In genomic region chr10:69649771-69650550, GRCh38 we compare ENCODE assay signal across 18 cellular contexts. TPM values are rescaled to one million over a fixed set of nuclear protein-coding genes. Genes with fewer than 3 reads are reported as not detected.
A peak's percentile ranks its signal among the peaks of the same experiment; 100 is the strongest.
DNase-seq lines count a peak whose midpoint lies in the region; ATAC-seq, FAIRE-seq and TF ChIP-seq lines count a peak whose summit lies in the region.
"Had no signal": no experiment of that assay in that cellular context is flagged by ENCODE, and none has a peak within 500 bp of the region (broad histone marks: within the 10 kb centered on the region; RNA-seq: fewer than 3 reads in every experiment).

No MANE protein-coding gene starts in this region.

- 84 to 86% methylated on average over 8 to 9 of the region's 9 CpGs for WGBS in testis, 2 donors

- H4K20me1 ChIP-seq in BLaER1 = no peaks in the 10 kb centered on the region

- no peak for FAIRE-seq in bronchial epithelial cell (lab: Jason Lieb, UNC)

- TF ChIP-seq CTCF in bronchial epithelial cell (IDR thresholded peaks at IDR 0.05; ENCODE audit: insufficient read depth, low read length, severe bottlenecking) (peak; percentile 25), nephron (IDR thresholded peaks at IDR 0.05; ENCODE audit: unreplicated experiment in 3 of 3) (peak; percentile 29 to 40 (median 33)), mesothelial cell of epicardium (IDR thresholded peaks at IDR 0.05; ENCODE audit: unreplicated experiment) (no peak), testis (IDR thresholded peaks at IDR 0.05) (no peak)

- H3K27me3 Mint-ChIP-seq in nephron (ENCODE audit: low read depth) (peaks cover 17% of the 10 kb centered on the region), mesothelial cell of epicardium (ENCODE audit: low read depth) (no peaks in the 10 kb centered on the region)
- H3K27me3 Mint-ChIP-seq in activated naive CD8-positive, alpha-beta T cell treated with anti-CD3 and anti-CD28 coated beads for 36 hours = no peaks in the 10 kb centered on the region

- ATAC-seq in HG03571 (IDR thresholded peaks at IDR 0.05; ENCODE audit: unreplicated experiment) = no peak
- ATAC-seq: activated naive CD8-positive, alpha-beta T cell treated with anti-CD3 and anti-CD28 coated beads, Interleukin-2, amount 50 U/mL, for 24 hours; CD8-positive, alpha-beta T cell; gastroesophageal sphincter had no signal

- H3K9me3 Mint-ChIP-seq in nephron = no peaks in the 10 kb centered on the region
- no peaks in the 10 kb centered on the region for H3K9me3 Mint-ChIP-seq in mesothelial cell of epicardium
- peaks cover 2% of the 10 kb centered on the region for H3K9me3 Mint-ChIP-seq in activated naive CD8-positive, alpha-beta T cell treated with anti-CD3 and anti-CD28 coated beads for 36 hours
- H3K9me3 Mint-ChIP-seq: activated naive CD8-positive, alpha-beta T cell treated with anti-CD3 and anti-CD28 coated beads, Interleukin-2, amount 50 U/mL, for 24 hours; CD8-positive, alpha-beta T cell had no signal

- DNase-seq in M059J (ENCODE audit: low read depth) (peak; percentile 18), bronchial epithelial cell (ENCODE audit: low read depth) (no peak), mesothelial cell of epicardium (ENCODE audit: low spot score in 2 of 2, unreplicated experiment in 2 of 2) (no peak), testis (no peak)
- DNase-seq in activated naive CD8-positive, alpha-beta T cell treated with anti-CD3 and anti-CD28 coated beads for 36 hours = no peak
- DNase-seq: ACHN; activated naive CD8-positive, alpha-beta T cell treated with anti-CD3 and anti-CD28 coated beads, Interleukin-2, amount 50 U/mL, for 24 hours; CD8-positive, alpha-beta T cell; DMS79 treated with DMSO at 0.1 percent for 48 hours; left ventricle myocardium inferior; NCI-H2107 had no signal

- peaks cover 19% of the 10 kb centered on the region for H3K9me3 ChIP-seq in BLaER1
- H3K9me3 ChIP-seq in testis = no peaks in the 10 kb centered on the region
- H3K9me3 ChIP-seq: gastroesophageal sphincter, left ventricle myocardium inferior, SJSA1 had no signal

- H3K4me1 ChIP-seq in BLaER1 (peaks cover 34% of the 10 kb centered on the region), testis (no peaks in the 10 kb centered on the region)
- H3K4me1 ChIP-seq: gastroesophageal sphincter, left ventricle myocardium inferior, SJSA1 had no signal

- peak overlapping the region; percentile 86 for H3K4me2 ChIP-seq in BLaER1

- H3K27ac Mint-ChIP-seq in nephron (peak overlapping the region; percentile 41 to 59 (median 57)), mesothelial cell of epicardium (no peak overlapping the region)
- no peak overlapping the region for H3K27ac Mint-ChIP-seq in activated naive CD8-positive, alpha-beta T cell treated with anti-CD3 and anti-CD28 coated beads for 36 hours
- H3K27ac Mint-ChIP-seq: activated naive CD8-positive, alpha-beta T cell treated with anti-CD3 and anti-CD28 coated beads, Interleukin-2, amount 50 U/mL, for 24 hours; CD8-positive, alpha-beta T cell had no signal

- no peak overlapping the region for H3K4me3 ChIP-seq in BLaER1
- no peak overlapping the region for H3K4me3 ChIP-seq in bronchial epithelial cell (ENCODE audit: low read depth, low read length)
- no peak overlapping the region for H3K4me3 ChIP-seq in testis
- H3K4me3 ChIP-seq: dorsolateral prefrontal cortex, gastroesophageal sphincter, left ventricle myocardium inferior, SJSA1 had no signal

- no peak for TF ChIP-seq POLR2A in testis (IDR thresholded peaks at IDR 0.05)

- H3K36me3 ChIP-seq in BLaER1 (no peaks in the 10 kb centered on the region), bronchial epithelial cell (ENCODE audit: control insufficient read depth, insufficient read depth, low read length) (no peaks in the 10 kb centered on the region), testis (ENCODE audit: low read depth, missing control alignments) (no peaks in the 10 kb centered on the region)
- H3K36me3 ChIP-seq: gastroesophageal sphincter, left ventricle myocardium inferior, SJSA1 had no signal

- H3K27me3 ChIP-seq in BLaER1 = no peaks in the 10 kb centered on the region
- no peaks in the 10 kb centered on the region for H3K27me3 ChIP-seq in bronchial epithelial cell (ENCODE audit: control insufficient read depth, insufficient read depth, low read length)
- no peaks in the 10 kb centered on the region for H3K27me3 ChIP-seq in testis

- H3K27ac ChIP-seq in BLaER1 = peak overlapping the region; percentile 31; the same call in 1 of the 2 replicates
- no peak overlapping the region for H3K27ac ChIP-seq in testis
- H3K27ac ChIP-seq: dorsolateral prefrontal cortex, gastroesophageal sphincter, left ventricle myocardium inferior, SJSA1 had no signal

- peak overlapping the region; percentile 17; the same call in 1 of the 2 replicates for H3K9ac ChIP-seq in BLaER1

- H3K4me1 Mint-ChIP-seq in nephron (peaks cover 38% of the 10 kb centered on the region), mesothelial cell of epicardium (peaks cover 35% of the 10 kb centered on the region)
- peaks cover 13% of the 10 kb centered on the region for H3K4me1 Mint-ChIP-seq in activated naive CD8-positive, alpha-beta T cell treated with anti-CD3 and anti-CD28 coated beads for 36 hours
- H3K4me1 Mint-ChIP-seq: IgD-negative memory B cell had no signal

- intact Hi-C loops in testis (cut with DNase I; ENCODE audit: low total_unique reads) = loop anchor here (10.0 kb wide), 2 partner anchors 215 to 265 kb away; no protein-coding TSS in a partner anchor

- H3K36me3 Mint-ChIP-seq in nephron (ENCODE audit: low read depth) (no peaks in the 10 kb centered on the region), mesothelial cell of epicardium (no peaks in the 10 kb centered on the region)
- no peaks in the 10 kb centered on the region for H3K36me3 Mint-ChIP-seq in activated naive CD8-positive, alpha-beta T cell treated with anti-CD3 and anti-CD28 coated beads for 36 hours
- H3K36me3 Mint-ChIP-seq: CD8-positive, alpha-beta T cell; IgD-negative memory B cell had no signal

- H3K4me3 Mint-ChIP-seq in nephron = no peak overlapping the region
- H3K4me3 Mint-ChIP-seq in mesothelial cell of epicardium = no peak overlapping the region
- H3K4me3 Mint-ChIP-seq in activated naive CD8-positive, alpha-beta T cell treated with anti-CD3 and anti-CD28 coated beads for 36 hours = no peak overlapping the region
- H3K4me3 Mint-ChIP-seq: activated naive CD8-positive, alpha-beta T cell treated with anti-CD3 and anti-CD28 coated beads, Interleukin-2, amount 50 U/mL, for 24 hours; CD8-positive, alpha-beta T cell; IgD-negative memory B cell had no signal

RNA-seq across cellular contexts. Expression of gene FAM241B, which starts 19.9 kb away (rescaled TPM):
- total RNA-seq in M059J (2014; rRNA removed; shearing (Covaris generic)) = 1.9 and 2.8 TPM in 2 replicates
- total RNA-seq in bronchial epithelial cell (2.6 and 4.6 TPM in 2 replicates), mesothelial cell of epicardium (19.2 to 20.9 TPM (median 20.1 TPM) in 3 replicates), testis (10 to 100 TPM; 11.6 to 17.6 TPM)
- 1 to 10 TPM; 9.9 TPM for total RNA-seq in activated naive CD8-positive, alpha-beta T cell treated with anti-CD3 and anti-CD28 coated beads for 36 hours
- polyA plus RNA-seq in testis (ENCODE audit: insufficient read depth, low read depth, low replicate concordance) = 22.8 TPM

Comparison
In these comparisons a context has a peak if more than half of its experiments do, and no peak if none do; other contexts are left out.
1. CTCF ChIP-seq: peak in bronchial epithelial cell (single experiment) and nephron (3 of 3); none in mesothelial cell of epicardium (single experiment) and testis (0 of 3).
2. H3K27ac Mint-ChIP-seq: peak in nephron (3 of 3); none in mesothelial cell of epicardium (single experiment) and activated naive CD8-positive, alpha-beta T cell treated with anti-CD3 and anti-CD28 coated beads for 36 hours (single experiment).